17 cellular contexts compared by ENCODE assay signal in genomic region chr2:24959761-24960160, GRCh38. TPM values are rescaled to one million over a fixed set of nuclear protein-coding genes. Genes with fewer than 3 reads are reported as not detected.
A peak's percentile ranks its signal among the peaks of the same experiment; 100 is the strongest.
DNase-seq lines count a peak whose midpoint lies in the region; ATAC-seq and TF ChIP-seq lines count a peak whose summit lies in the region.
"Had no signal": no experiment of that assay in that cellular context is flagged by ENCODE, and none has a peak within 500 bp of the region (broad histone marks: within the 10 kb centered on the region; RNA-seq: fewer than 3 reads in every experiment).

No MANE protein-coding gene starts in this region.

- TF ChIP-seq POLR2A in transverse colon (IDR thresholded peaks at IDR 0.05): no peak

- DNase-seq in activated naive CD8-positive, alpha-beta T cell treated with anti-CD3 and anti-CD28 coated beads for 36 hours: no peak
- DNase-seq in activated T-helper 1 cell treated with anti-CD3 and anti-CD28 coated beads, Interleukin-12 subunit alpha, Interleukin-12 subunit beta, Interleukin-2, Interleukin-4 antibody, amounts not matched to agents 30 ng/mL and 10 ng/mL and 1 ng/mL, durations not matched to agents 14 hours and 24 hours and 36 hours (ENCODE audit: low spot score): no peak
- DNase-seq in mucosa of descending colon (peak in 1 of 3 donors; percentile 55), transverse colon (peak; percentile 39), NCI-H526 (lab: John Stamatoyannopoulos, UW) (no peak)
- no peak for DNase-seq in activated CD8-positive, alpha-beta memory T cell treated with anti-CD3 and anti-CD28 coated beads, Interleukin-2, amount 10 ng/mL, durations not matched to agents 7 days and 5 days
- DNase-seq: BE2C; Caco-2; CD8-positive, alpha-beta memory T cell; DND-41; GDM1 had no signal

- peaks cover 59% of the 10 kb centered on the region for H3K36me3 Mint-ChIP-seq in activated naive CD8-positive, alpha-beta T cell
- peaks cover 51% of the 10 kb centered on the region for H3K36me3 Mint-ChIP-seq in activated naive CD8-positive, alpha-beta T cell treated with anti-CD3 and anti-CD28 coated beads for 36 hours
- H3K36me3 Mint-ChIP-seq in activated T-helper 1 cell treated with anti-CD3 and anti-CD28 coated beads, Interleukin-12 subunit alpha, Interleukin-12 subunit beta, Interleukin-2, Interleukin-4 antibody, amounts not matched to agents 30 ng/mL and 10 ng/mL and 1 ng/mL, durations not matched to agents 14 hours and 24 hours and 36 hours (ENCODE audit: low read depth): peaks cover 64% of the 10 kb centered on the region
- peaks cover 67% of the 10 kb centered on the region for H3K36me3 Mint-ChIP-seq in activated CD8-positive, alpha-beta memory T cell treated with anti-CD3 and anti-CD28 coated beads, Interleukin-2, amount 10 ng/mL, durations not matched to agents 7 days and 5 days

- intact Hi-C loops in activated T-helper 1 cell treated with anti-CD3 and anti-CD28 coated beads, Interleukin-12 subunit alpha, Interleukin-12 subunit beta, Interleukin-2, Interleukin-4 antibody, amounts not matched to agents 30 ng/mL and 10 ng/mL and 1 ng/mL, durations not matched to agents 14 hours and 24 hours and 36 hours (cut with micrococcal nuclease): no loop called here
- intact Hi-C loops in mucosa of descending colon (cut with DNase I, micrococcal nuclease) (no loop called here), transverse colon (cut with DNase I; ENCODE audit: low total_unique reads) (no loop called here)

- H3K27ac ChIP-seq in transverse colon: peak overlapping the region in 3 of 4 donors; percentile 12 to 49 (median 44)
- H3K27ac ChIP-seq: A549, C4-2B had no signal

- TF ChIP-seq CTCF in mucosa of descending colon (IDR thresholded peaks at IDR 0.05): no peak
- TF ChIP-seq CTCF in transverse colon (IDR thresholded peaks at IDR 0.05): no peak

- CTCF ChIA-PET in activated CD8-positive, alpha-beta memory T cell treated with anti-CD3 and anti-CD28 coated beads, Interleukin-2, amount 10 ng/mL, durations not matched to agents 7 days and 5 days (lab: Charles Lee): no interaction called here

- H3K27me3 ChIP-seq in transverse colon: no peaks in the 10 kb centered on the region
- H3K27me3 ChIP-seq: BE2C had no signal

- H3K4me1 ChIP-seq in mucosa of descending colon (ENCODE audit: low read depth) (no peaks in the 10 kb centered on the region), transverse colon (peaks cover 0 to 4% (median 1%) of the 10 kb centered on the region in 4 donors)
- H3K4me1 ChIP-seq: A549, BE2C, Caco-2 had no signal

- H3K9me3 ChIP-seq in mucosa of descending colon: peaks cover 7% of the 10 kb centered on the region
- peaks cover 8% of the 10 kb centered on the region in 2 donors for H3K9me3 ChIP-seq in transverse colon
- H3K9me3 ChIP-seq: BE2C had no signal

- peaks cover 7% of the 10 kb centered on the region for H3K4me1 Mint-ChIP-seq in activated naive CD8-positive, alpha-beta T cell (ENCODE audit: low read depth)
- peaks cover 5% of the 10 kb centered on the region for H3K4me1 Mint-ChIP-seq in activated naive CD8-positive, alpha-beta T cell treated with anti-CD3 and anti-CD28 coated beads for 36 hours
- H3K4me1 Mint-ChIP-seq in activated T-helper 1 cell treated with anti-CD3 and anti-CD28 coated beads, Interleukin-12 subunit alpha, Interleukin-12 subunit beta, Interleukin-2, Interleukin-4 antibody, amounts not matched to agents 30 ng/mL and 10 ng/mL and 1 ng/mL, durations not matched to agents 14 hours and 24 hours and 36 hours (ENCODE audit: low read depth): peaks cover 16% of the 10 kb centered on the region
- peaks cover 4% of the 10 kb centered on the region for H3K4me1 Mint-ChIP-seq in activated CD8-positive, alpha-beta memory T cell treated with anti-CD3 and anti-CD28 coated beads, Interleukin-2, amount 10 ng/mL, durations not matched to agents 7 days and 5 days

- peak; percentile 100 for ATAC-seq in mucosa of descending colon
- no peak for ATAC-seq in HG02885 (IDR thresholded peaks at IDR 0.05; ENCODE audit: poor library complexity, unreplicated experiment)
- no peak for ATAC-seq in activated CD8-positive, alpha-beta memory T cell treated with anti-CD3 and anti-CD28 coated beads, Interleukin-2, amount 10 ng/mL, durations not matched to agents 7 days and 5 days
- ATAC-seq: A549, HCT116, HepG2 had no signal

- H3K27me3 Mint-ChIP-seq in activated naive CD8-positive, alpha-beta T cell: no peaks in the 10 kb centered on the region
- no peaks in the 10 kb centered on the region for H3K27me3 Mint-ChIP-seq in activated naive CD8-positive, alpha-beta T cell treated with anti-CD3 and anti-CD28 coated beads for 36 hours
- H3K27me3 Mint-ChIP-seq in activated T-helper 1 cell treated with anti-CD3 and anti-CD28 coated beads, Interleukin-12 subunit alpha, Interleukin-12 subunit beta, Interleukin-2, Interleukin-4 antibody, amounts not matched to agents 30 ng/mL and 10 ng/mL and 1 ng/mL, durations not matched to agents 14 hours and 24 hours and 36 hours (ENCODE audit: insufficient read depth): no peaks in the 10 kb centered on the region
- H3K27me3 Mint-ChIP-seq in activated CD8-positive, alpha-beta memory T cell treated with anti-CD3 and anti-CD28 coated beads, Interleukin-2, amount 10 ng/mL, durations not matched to agents 7 days and 5 days: no peaks in the 10 kb centered on the region
- H3K27me3 Mint-ChIP-seq: CD8-positive, alpha-beta memory T cell had no signal

- H3K27ac Mint-ChIP-seq in activated naive CD8-positive, alpha-beta T cell: peak overlapping the region; percentile 2
- no peak overlapping the region for H3K27ac Mint-ChIP-seq in activated naive CD8-positive, alpha-beta T cell treated with anti-CD3 and anti-CD28 coated beads for 36 hours
- peak overlapping the region; percentile 9 for H3K27ac Mint-ChIP-seq in activated T-helper 1 cell treated with anti-CD3 and anti-CD28 coated beads, Interleukin-12 subunit alpha, Interleukin-12 subunit beta, Interleukin-2, Interleukin-4 antibody, amounts not matched to agents 30 ng/mL and 10 ng/mL and 1 ng/mL, durations not matched to agents 14 hours and 24 hours and 36 hours
- H3K27ac Mint-ChIP-seq in activated CD8-positive, alpha-beta memory T cell treated with anti-CD3 and anti-CD28 coated beads, Interleukin-2, amount 10 ng/mL, durations not matched to agents 7 days and 5 days: no peak overlapping the region

- peaks cover 18% of the 10 kb centered on the region for H3K9me3 Mint-ChIP-seq in activated naive CD8-positive, alpha-beta T cell (ENCODE audit: low read depth)
- peaks cover 7% of the 10 kb centered on the region for H3K9me3 Mint-ChIP-seq in activated naive CD8-positive, alpha-beta T cell treated with anti-CD3 and anti-CD28 coated beads for 36 hours
- peaks cover 11% of the 10 kb centered on the region for H3K9me3 Mint-ChIP-seq in activated T-helper 1 cell treated with anti-CD3 and anti-CD28 coated beads, Interleukin-12 subunit alpha, Interleukin-12 subunit beta, Interleukin-2, Interleukin-4 antibody, amounts not matched to agents 30 ng/mL and 10 ng/mL and 1 ng/mL, durations not matched to agents 14 hours and 24 hours and 36 hours
- H3K9me3 Mint-ChIP-seq in activated CD8-positive, alpha-beta memory T cell treated with anti-CD3 and anti-CD28 coated beads, Interleukin-2, amount 10 ng/mL, durations not matched to agents 7 days and 5 days (ENCODE audit: low read depth): peaks cover 5% of the 10 kb centered on the region

- H3K4me3 Mint-ChIP-seq in activated naive CD8-positive, alpha-beta T cell: no peak overlapping the region
- no peak overlapping the region for H3K4me3 Mint-ChIP-seq in activated naive CD8-positive, alpha-beta T cell treated with anti-CD3 and anti-CD28 coated beads for 36 hours
- no peak overlapping the region for H3K4me3 Mint-ChIP-seq in activated T-helper 1 cell treated with anti-CD3 and anti-CD28 coated beads, Interleukin-12 subunit alpha, Interleukin-12 subunit beta, Interleukin-2, Interleukin-4 antibody, amounts not matched to agents 30 ng/mL and 10 ng/mL and 1 ng/mL, durations not matched to agents 14 hours and 24 hours and 36 hours
- no peak overlapping the region for H3K4me3 Mint-ChIP-seq in activated CD8-positive, alpha-beta memory T cell treated with anti-CD3 and anti-CD28 coated beads, Interleukin-2, amount 10 ng/mL, durations not matched to agents 7 days and 5 days

- in situ Hi-C loops in transverse colon (cut with MboI; ENCODE audit: low pct_ligation_motif_present in 1 of 4, low pct_unique_long_range_greater_than_20kb in 1 of 4, low sequenced_read_pairs in 3 of 4): no loop called here

- H3K4me3 ChIP-seq in mucosa of descending colon (no peak overlapping the region), transverse colon (no peak overlapping the region)
- H3K4me3 ChIP-seq: A549 had no signal

- H3K36me3 ChIP-seq in mucosa of descending colon (ENCODE audit: low read depth): peaks cover 4% of the 10 kb centered on the region
- H3K36me3 ChIP-seq in transverse colon: peaks cover 0 to 57% (median 26%) of the 10 kb centered on the region in 4 donors

- TF ChIP-seq EP300 in transverse colon (IDR thresholded peaks at IDR 0.05; ENCODE audit: low read depth): no peak

RNA-seq across cellular contexts. Expression of gene DNAJC27, which starts 12.0 kb away (rescaled TPM):
- total RNA-seq in activated naive CD8-positive, alpha-beta T cell treated with anti-CD3 and anti-CD28 coated beads for 36 hours: 1 to 10 TPM; 4.2 TPM
- 6.3 and 7.0 TPM in 2 replicates for total RNA-seq in activated T-helper 1 cell treated with anti-CD3 and anti-CD28 coated beads, Interleukin-12 subunit alpha, Interleukin-12 subunit beta, Interleukin-2, Interleukin-4 antibody, amounts not matched to agents 30 ng/mL and 10 ng/mL and 1 ng/mL, durations not matched to agents 14 hours and 24 hours and 36 hours
- total RNA-seq in mucosa of descending colon: 10 to 100 TPM in 1 of 3 donors, 1 to 10 TPM in 2; 4.9 to 11.0 (median 6.4) TPM
- 1 to 10 TPM; 4.0 to 7.6 (median 5.7) TPM for total RNA-seq in transverse colon
- total RNA-seq in activated CD8-positive, alpha-beta memory T cell treated with anti-CD3 and anti-CD28 coated beads, Interleukin-2, amount 10 ng/mL, durations not matched to agents 7 days and 5 days: 1 to 10 TPM; 6.5 to 8.7 TPM

RNA-seq across cellular contexts. Expression of gene ADCY3, which starts 39.7 kb away (rescaled TPM):
- total RNA-seq in activated naive CD8-positive, alpha-beta T cell treated with anti-CD3 and anti-CD28 coated beads for 36 hours: 10 to 100 TPM; 55.4 to 55.7 TPM
- total RNA-seq in activated T-helper 1 cell treated with anti-CD3 and anti-CD28 coated beads, Interleukin-12 subunit alpha, Interleukin-12 subunit beta, Interleukin-2, Interleukin-4 antibody, amounts not matched to agents 30 ng/mL and 10 ng/mL and 1 ng/mL, durations not matched to agents 14 hours and 24 hours and 36 hours: 101 and 108 TPM in 2 replicates
- total RNA-seq in mucosa of descending colon (10 to 100 TPM; 24.9 to 30.4 (median 25.3) TPM), transverse colon (10 to 100 TPM; 11.7 to 80.2 (median 22.6) TPM)
- total RNA-seq in activated CD8-positive, alpha-beta memory T cell treated with anti-CD3 and anti-CD28 coated beads, Interleukin-2, amount 10 ng/mL, durations not matched to agents 7 days and 5 days: 10 to 100 TPM; 81.4 to 85.0 TPM

Comparison
In these comparisons a context has a peak if more than half of its experiments do, and no peak if none do; other contexts are left out.
1. H3K27ac Mint-ChIP-seq: peak in activated naive CD8-positive, alpha-beta T cell (single experiment) and activated T-helper 1 cell treated with anti-CD3 and anti-CD28 coated beads, Interleukin-12 subunit alpha, Interleukin-12 subunit beta, Interleukin-2, Interleukin-4 antibody, amounts not matched to agents 30 ng/mL and 10 ng/mL and 1 ng/mL, durations not matched to agents 14 hours and 24 hours and 36 hours (single experiment); none in activated naive CD8-positive, alpha-beta T cell treated with anti-CD3 and anti-CD28 coated beads for 36 hours (single experiment) and activated CD8-positive, alpha-beta memory T cell treated with anti-CD3 and anti-CD28 coated beads, Interleukin-2, amount 10 ng/mL, durations not matched to agents 7 days and 5 days (single experiment).